In the genomic region with DNA sequence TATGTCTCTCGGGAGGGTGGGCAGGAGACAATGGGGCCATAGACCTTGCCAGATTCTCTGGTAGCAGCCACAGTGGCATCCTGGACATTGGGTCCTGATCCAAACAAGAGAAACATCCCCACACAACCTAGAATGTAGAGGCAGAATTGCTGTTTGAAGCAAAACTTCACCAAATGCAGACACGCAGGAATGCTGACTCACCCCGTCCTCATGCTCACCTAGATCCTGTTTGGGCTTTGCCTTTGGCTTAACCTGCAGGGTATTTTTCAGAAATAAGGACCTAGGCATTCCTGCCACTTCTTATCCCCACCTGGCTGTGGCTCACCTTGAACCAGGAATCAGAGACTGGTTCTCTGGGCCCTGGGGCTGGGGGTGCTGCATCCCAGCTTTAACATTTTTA, we compare ENCODE assay signal across 20 cellular contexts.
"Had no signal": no experiment of that assay in that cellular context is flagged by ENCODE, and none has a peak within 500 bp of the region (broad histone marks: within the 10 kb centered on the region; RNA-seq: fewer than 3 reads in every experiment).

No MANE protein-coding gene starts in this region.

- H3K27me3 ChIP-seq: foreskin keratinocyte, hepatocyte, ovary, suprapubic skin, transverse colon, vagina had no signal

- FAIRE-seq: colon, islet of Langerhans had no signal

- H3K4me1 ChIP-seq: foreskin keratinocyte had no signal

- H3K9me3 Mint-ChIP-seq: activated T-helper 1 cell treated with anti-CD3 and anti-CD28 coated beads, Interleukin-12 subunit alpha, Interleukin-12 subunit beta, Interleukin-2, Interleukin-4 antibody, amounts not matched to agents 30 ng/mL and 10 ng/mL and 1 ng/mL, durations not matched to agents 14 hours and 24 hours and 36 hours; brain; naive thymus-derived CD8-positive, alpha-beta T cell; stimulated activated naive CD8-positive, alpha-beta T cell treated with anti-CD3 and anti-CD28 coated beads, Interleukin-15, amount 100 ng/mL, for 72 hours had no signal

- H3K4me2 ChIP-seq: hepatocyte had no signal

- H3K27ac ChIP-seq: foreskin keratinocyte, hepatocyte, lower lobe of right lung, ovary, psoas muscle, skin epidermis, suprapubic skin, transverse colon, vagina had no signal

- H3K4me1 Mint-ChIP-seq: brain, endodermal cell had no signal

- H3K27me3 Mint-ChIP-seq: brain; naive thymus-derived CD8-positive, alpha-beta T cell; stimulated activated naive CD8-positive, alpha-beta T cell treated with anti-CD3 and anti-CD28 coated beads, Interleukin-15, amount 100 ng/mL, for 72 hours had no signal

- H3K4me3 Mint-ChIP-seq: activated T-helper 1 cell treated with anti-CD3 and anti-CD28 coated beads, Interleukin-12 subunit alpha, Interleukin-12 subunit beta, Interleukin-2, Interleukin-4 antibody, amounts not matched to agents 30 ng/mL and 10 ng/mL and 1 ng/mL, durations not matched to agents 14 hours and 24 hours and 36 hours; brain; endodermal cell; naive thymus-derived CD8-positive, alpha-beta T cell; stimulated activated naive CD8-positive, alpha-beta T cell treated with anti-CD3 and anti-CD28 coated beads, Interleukin-15, amount 100 ng/mL, for 72 hours had no signal

- H3K9me3 ChIP-seq: lower lobe of right lung, ovary, psoas muscle, suprapubic skin, transverse colon, vagina had no signal

- DNase-seq: activated CD4-positive, alpha-beta T cell treated with anti-CD3 and anti-CD28 coated beads, Interleukin-2, amount 50 U/mL, for 1 hour; activated CD8-positive, alpha-beta memory T cell treated with anti-CD3 and anti-CD28 coated beads for 24 hours; activated gamma-delta T cell treated with Interleukin-2 at 50 U/mL for 16 hours; central memory CD4-positive, alpha-beta T cell; endodermal cell; lower lobe of right lung; naive thymus-derived CD8-positive, alpha-beta T cell; stimulated activated naive CD8-positive, alpha-beta T cell treated with anti-CD3 and anti-CD28 coated beads, Interleukin-15, amount 100 ng/mL, for 72 hours; transverse colon had no signal

- H3K36me3 ChIP-seq: ovary had no signal

- H3K4me3 ChIP-seq: hepatocyte, lower lobe of right lung, ovary, psoas muscle, skin epidermis, suprapubic skin, transverse colon, vagina had no signal

- H3K27ac Mint-ChIP-seq: activated T-helper 1 cell treated with anti-CD3 and anti-CD28 coated beads, Interleukin-12 subunit alpha, Interleukin-12 subunit beta, Interleukin-2, Interleukin-4 antibody, amounts not matched to agents 30 ng/mL and 10 ng/mL and 1 ng/mL, durations not matched to agents 14 hours and 24 hours and 36 hours; brain; endodermal cell; stimulated activated naive CD8-positive, alpha-beta T cell treated with anti-CD3 and anti-CD28 coated beads, Interleukin-15, amount 100 ng/mL, for 72 hours had no signal

- H2AFZ ChIP-seq: hepatocyte had no signal
